9 cellular contexts compared by ENCODE assay signal in the genomic region with DNA sequence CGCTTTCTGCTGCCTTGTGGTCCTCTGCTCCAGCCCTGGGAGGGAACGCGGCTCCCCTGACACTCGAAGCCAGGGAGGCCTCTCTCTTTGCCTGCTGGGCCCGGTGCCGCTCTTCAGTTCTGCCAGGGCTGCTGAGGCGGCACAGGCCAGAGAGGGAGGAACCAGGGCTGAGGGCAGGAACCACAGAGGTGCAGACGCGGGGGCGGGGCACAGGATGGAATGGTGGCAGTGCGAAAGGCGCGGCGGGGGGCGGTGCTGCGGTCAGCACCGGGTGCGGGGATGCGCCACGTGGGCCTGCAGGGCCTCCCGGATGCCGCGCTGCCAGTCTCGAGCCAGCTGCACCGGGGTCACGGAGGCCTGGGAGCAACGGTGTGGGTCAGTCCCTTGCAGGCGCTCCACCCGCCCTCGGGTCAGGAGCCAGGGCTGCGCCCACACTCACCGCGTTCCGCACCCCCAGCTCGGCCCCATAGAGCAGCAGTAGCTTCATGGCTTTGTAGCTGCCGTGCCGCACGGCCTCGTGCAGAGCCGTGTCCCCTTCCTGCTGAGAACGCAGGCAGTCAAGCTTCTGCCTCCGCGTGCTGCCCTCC. TPM values are rescaled to one million over a fixed set of nuclear protein-coding genes. Genes with fewer than 3 reads are reported as not detected.
DNase-seq lines count a peak whose midpoint lies in the region; ATAC-seq, FAIRE-seq and TF ChIP-seq lines count a peak whose summit lies in the region.
"Had no signal": no experiment of that assay in that cellular context is flagged by ENCODE, and none has a peak within 500 bp of the region (broad histone marks: within the 10 kb centered on the region; RNA-seq: fewer than 3 reads in every experiment).

No MANE protein-coding gene starts in this region.

- RAD21 ChIA-PET in HCT116 (lab: Charles Lee; ENCODE audit: low non-redundant PET in 1 of 2, low total read pairs in 2 of 2, uncharacterized antibody in 2 of 2, unreplicated experiment in 2 of 2), result no interaction called here

- H3K4me1 Mint-ChIP-seq in CD14-positive monocyte (peaks cover 18% of the 10 kb centered on the region), WTC11 (peaks cover 11% of the 10 kb centered on the region)

- DNase-seq in CD14-positive monocyte (ENCODE audit: low spot score), result no peak
- DNase-seq in HCT116 (ENCODE audit: low read depth, low spot score), result no peak
- DNase-seq in WTC11 (ENCODE audit: low spot score), result no peak
- peak; percentile 81 for DNase-seq in colonic mucosa
- DNase-seq in stimulated activated CD4-positive, alpha-beta T cell treated with anti-CD3 and anti-CD28 coated beads, Interleukin-15, amount 100 ng/mL, for 48 hours (ENCODE audit: low read depth in 2 of 2), result peak; percentile 63 to 67
- DNase-seq in urothelium cell line (ENCODE audit: low spot score), result no peak
- DNase-seq in D721Med (ENCODE audit: insufficient read length, low spot score), result no peak
- DNase-seq in HK-2 (ENCODE audit: unreplicated experiment), result no peak

- TF ChIP-seq RAD21 in HCT116 (IDR thresholded peaks at IDR 0.05; ENCODE audit: low read depth), result no peak

- H3K4me3 ChIP-seq in HCT116 (replicated peaks in 1 of 2; ENCODE audit: low read depth in 1 of 2, low read length in 2 of 2) (no peak overlapping the region), colonic mucosa (no peak overlapping the region)

- no TSS peak for BruUV-seq in HCT116 (replicated peaks; lab: Mats Ljungman, UMichigan)

- FAIRE-seq in urothelium cell line (lab: Jason Lieb, UNC), result no peak
- no peak for FAIRE-seq in D721Med (lab: Jason Lieb, UNC)

- no peak for TF ChIP-seq CTCF in CD14-positive monocyte (IDR thresholded peaks at IDR 0.05)
- no peak for TF ChIP-seq CTCF in HCT116 (IDR thresholded peaks at IDR 0.05 in 2 of 3, conservative IDR thresholded peaks at IDR 0.05 in 1 of 3; ENCODE audit: borderline replicate concordance in 1 of 3, insufficient read depth in 1 of 3, low read depth in 2 of 3, low read length in 2 of 3)
- TF ChIP-seq CTCF in WTC11 (IDR thresholded peaks at IDR 0.05), result no peak
- no peak for TF ChIP-seq CTCF in colonic mucosa (IDR thresholded peaks at IDR 0.05)
- no peak for TF ChIP-seq CTCF in D721Med (IDR thresholded peaks at IDR 0.05; ENCODE audit: insufficient read depth, missing control alignments)

- no peaks in the 10 kb centered on the region for H3K9me3 Mint-ChIP-seq in CD14-positive monocyte
- no peaks in the 10 kb centered on the region for H3K9me3 Mint-ChIP-seq in WTC11

- H3K27me3 ChIP-seq in HCT116 (ENCODE audit: insufficient read depth, low read length) (no peaks in the 10 kb centered on the region), colonic mucosa (no peaks in the 10 kb centered on the region)

- CTCF ChIA-PET in HCT116 (lab: Charles Lee), result no interaction called here
- CTCF ChIA-PET in WTC11 (lab: Charles Lee), result interaction anchor here (1.0 to 2.9 kb wide), 6 partner anchors 17 to 289 kb away, joined by 3 to 8 read pairs (median 4); a partner anchor contains a TSS

- H3K36me3 ChIP-seq in HCT116 (ENCODE audit: control insufficient read depth in 1 of 2, insufficient read depth in 2 of 2, low read length in 2 of 2) (0 out of 4 replicates have a peak, but pooled peaks cover 0 to 8% of the 10 kb centered on the region in 2 experiments), colonic mucosa (no peaks in the 10 kb centered on the region)

- peak overlapping the region; percentile 48 to 56 for H3K4me3 Mint-ChIP-seq in CD14-positive monocyte
- H3K4me3 Mint-ChIP-seq in WTC11, result no peak overlapping the region

- peaks cover 20 to 26% of the 10 kb centered on the region in 2 donors for H3K36me3 Mint-ChIP-seq in CD14-positive monocyte
- peaks cover 18% of the 10 kb centered on the region for H3K36me3 Mint-ChIP-seq in WTC11

- no peaks in the 10 kb centered on the region for H4K20me1 ChIP-seq in HCT116 (ENCODE audit: insufficient read depth)

- peak; percentile 28; the same call in 1 of the 2 replicates for ATAC-seq in HCT116
- ATAC-seq in WTC11, result peak; percentile 51

- POLR2A ChIA-PET in HCT116 (lab: Charles Lee), result no interaction called here
- POLR2A ChIA-PET in WTC11 (lab: Charles Lee), result interaction anchor here (1.2 kb wide), 1 partner anchor 19 kb away, joined by 5 read pairs; a partner anchor contains a TSS

- H3K9me2 ChIP-seq in HCT116 (ENCODE audit: insufficient read depth), result no peaks in the 10 kb centered on the region

- no peak overlapping the region for H3K4me2 ChIP-seq in HCT116 (ENCODE audit: low read length)

- H3K9me3 ChIP-seq in HCT116 (ENCODE audit: control insufficient read depth in 1 of 2, insufficient read depth in 1 of 2, low read depth in 1 of 2, low read length in 2 of 2) (no peaks in the 10 kb centered on the region), colonic mucosa (no peaks in the 10 kb centered on the region)

- intact Hi-C loops in CD14-positive monocyte (cut with micrococcal nuclease) (no loop called here), HCT116 (cut with micrococcal nuclease) (no loop called here), colonic mucosa (cut with DNase I) (no loop called here)

- no peak for TF ChIP-seq POLR2A in HCT116 (IDR thresholded peaks at IDR 0.05; ENCODE audit: borderline replicate concordance, extremely low read depth, insufficient read depth, insufficient read length)

- peak overlapping the region in 2 of 7 donors; percentile 57 to 71 for H3K27ac Mint-ChIP-seq in CD14-positive monocyte
- H3K27ac Mint-ChIP-seq in WTC11, result no peak overlapping the region

- H3K27ac ChIP-seq in HCT116 (ENCODE audit: low read depth, low read length), result no peak overlapping the region
- no peak overlapping the region for H3K27ac ChIP-seq in colonic mucosa
- H3K27ac ChIP-seq: C4-2B had no signal

- H3K4me1 ChIP-seq in HCT116 (ENCODE audit: control insufficient read depth in 1 of 2, insufficient read depth in 2 of 2, low read length in 2 of 2) (no peaks in the 10 kb centered on the region), colonic mucosa (peaks cover 7% of the 10 kb centered on the region)

- no peak overlapping the region for H3K9ac ChIP-seq in HCT116 (ENCODE audit: low read length)
- peak overlapping the region; percentile 16 to 19 for H3K9ac ChIP-seq in colonic mucosa (ENCODE audit: low read depth in 2 of 2, low read length in 2 of 2)

- H3K79me2 ChIP-seq in HCT116 (ENCODE audit: insufficient read depth, low read length), result no peaks in the 10 kb centered on the region

- H2AFZ ChIP-seq in HCT116 (ENCODE audit: low read depth, low read length, poor library complexity, severe bottlenecking), result no peak overlapping the region

- H3K27me3 Mint-ChIP-seq in CD14-positive monocyte (ENCODE audit: low read depth in 3 of 3) (peaks cover 0 to 2% (median 0%) of the 10 kb centered on the region in 3 donors), WTC11 (ENCODE audit: low read depth) (no peaks in the 10 kb centered on the region)

TF ChIP-seq in HCT116, 20 proteins besides CTCF, POLR2A, EP300 and RAD21 (continues in another document):
- TF ChIP-seq EZH2 (IDR thresholded peaks at IDR 0.05) (no peak), TCF7L2 (IDR thresholded peaks at IDR 0.05; ENCODE audit: borderline replicate concordance, extremely low read depth, insufficient read depth, insufficient read length) (no peak), YY1 (IDR thresholded peaks at IDR 0.05; ENCODE audit: extremely low read depth, insufficient replicate concordance, low read depth, low read length) (no peak), EGR1 (IDR thresholded peaks at IDR 0.05; ENCODE audit: low read depth) (no peak)
- TF ChIP-seq, protein P1, sequence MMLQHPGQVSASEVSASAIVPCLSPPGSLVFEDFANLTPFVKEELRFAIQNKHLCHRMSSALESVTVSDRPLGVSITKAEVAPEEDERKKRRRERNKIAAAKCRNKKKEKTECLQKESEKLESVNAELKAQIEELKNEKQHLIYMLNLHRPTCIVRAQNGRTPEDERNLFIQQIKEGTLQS (IDR thresholded peaks at IDR 0.05), result no peak

TF ChIP-seq in WTC11, 78 proteins besides CTCF, POLR2A, EP300 and RAD21:
- TF ChIP-seq RELA (CRISPR knock-in tag; IDR thresholded peaks at IDR 0.05; ENCODE audit: borderline replicate concordance), result peak; percentile 35; the same call in 1 of the 2 replicates
- no peak for TF ChIP-seq ZNF671 (CRISPR knock-in tag; IDR thresholded peaks at IDR 0.05)

RNA-seq across cellular contexts. Expression of a gene that starts 4.4 kb away (rescaled TPM):
- not detected for polyA plus RNA-seq in CD14-positive monocyte
- total RNA-seq in HCT116 (2021; ENCODE audit: unreplicated experiment), result 1.4 TPM
- 1.2 and 1.5 TPM in 2 replicates for polyA plus RNA-seq in HCT116 (2012)
- total RNA-seq in WTC11 (2021), result 2.5 to 4.1 TPM (median 3.2 TPM) in 3 replicates
- 1 to 10 TPM; 1.4 to 4.1 TPM for total RNA-seq in colonic mucosa

RNA-seq across cellular contexts. Expression of a gene that starts 18.4 kb away (rescaled TPM):
- 1 to 10 TPM; 9.0 to 9.7 TPM for polyA plus RNA-seq in CD14-positive monocyte
- total RNA-seq in HCT116 (2021; ENCODE audit: unreplicated experiment), result 24.2 TPM
- 29.8 and 31.9 TPM in 2 replicates for polyA plus RNA-seq in HCT116 (2012)
- 16.2 to 17.9 TPM (median 17.0 TPM) in 3 replicates for total RNA-seq in WTC11 (2021)
- total RNA-seq in colonic mucosa, result 10 to 100 TPM; 12.4 to 18.7 TPM

RNA-seq across cellular contexts. Expression of a gene that starts 23.3 kb away (rescaled TPM):
- 1 to 10 TPM; 1.2 to 4.9 TPM for polyA plus RNA-seq in CD14-positive monocyte
- total RNA-seq in HCT116 (2021; ENCODE audit: unreplicated experiment) (31.1 TPM), WTC11 (2021) (34.9 to 36.6 TPM (median 35.2 TPM) in 3 replicates), colonic mucosa (10 to 100 TPM; 24.4 to 33.0 TPM)
- 14.5 and 19.4 TPM in 2 replicates for polyA plus RNA-seq in HCT116 (2012)

RNA-seq across cellular contexts. Expression of a gene that starts 30.5 kb away (rescaled TPM):
- polyA plus RNA-seq in CD14-positive monocyte, result under 1 TPM; 0.08 to 0.21 TPM
- total RNA-seq in HCT116 (2021; ENCODE audit: unreplicated experiment) (25.4 TPM), WTC11 (2021) (80.0 to 81.6 TPM (median 80.4 TPM) in 3 replicates), colonic mucosa (10 to 100 TPM; 13.0 to 17.2 TPM)
- polyA plus RNA-seq in HCT116 (2012), result 24.7 and 27.8 TPM in 2 replicates

Comparison
In these comparisons a context has a peak if more than half of its experiments do, and no peak if none do; other contexts are left out.
1. DNase-seq: peak in colonic mucosa (single experiment) and stimulated activated CD4-positive, alpha-beta T cell treated with anti-CD3 and anti-CD28 coated beads, Interleukin-15, amount 100 ng/mL, for 48 hours (2 of 2); none in CD14-positive monocyte (single experiment), HCT116 (single experiment), WTC11 (single experiment), urothelium cell line (single experiment), D721Med (single experiment) and HK-2 (single experiment).